Comparison of ENCODE assay signal across 8 cellular contexts in the genomic region with DNA sequence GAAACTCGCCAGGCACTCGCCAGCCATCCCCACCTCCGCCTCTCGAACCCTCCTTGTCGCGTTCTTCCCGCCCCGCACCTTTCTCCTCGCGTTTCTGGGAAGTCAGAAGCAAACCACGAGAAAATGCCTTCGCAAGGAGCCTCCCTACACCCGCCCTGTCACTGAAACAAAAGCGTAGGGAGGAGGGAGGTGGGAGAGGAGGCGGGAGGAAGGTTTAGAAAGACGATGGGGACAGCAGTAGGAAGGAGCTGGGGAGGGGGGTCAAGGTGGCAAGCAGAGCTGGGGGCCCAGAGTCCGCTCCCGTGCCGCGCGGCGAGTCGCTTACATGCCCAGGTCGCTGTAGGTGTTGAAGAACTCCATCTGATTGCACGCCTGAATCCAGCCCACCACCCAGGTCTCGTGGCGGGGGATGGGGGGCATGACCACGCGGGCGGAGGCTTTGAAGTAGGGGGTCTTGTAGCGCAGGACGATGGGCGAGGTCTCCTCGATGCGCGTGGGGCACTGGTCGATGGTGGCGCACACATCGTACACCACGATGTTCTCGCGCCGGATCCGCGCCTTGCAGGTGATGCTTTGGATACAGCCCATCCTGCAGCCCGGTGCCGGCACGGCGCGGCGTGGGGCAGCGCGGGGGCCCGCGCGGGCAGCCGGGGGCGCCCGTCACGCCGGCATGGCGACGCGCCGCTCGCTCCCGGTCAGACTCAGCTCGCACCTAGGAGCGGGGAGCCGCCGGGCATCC. TPM values are rescaled to one million over a fixed set of nuclear protein-coding genes. Genes with fewer than 3 reads are reported as not detected.
DNase-seq lines count a peak whose midpoint lies in the region; ATAC-seq and TF ChIP-seq lines count a peak whose summit lies in the region.

No MANE protein-coding gene starts in this region.

- H2AFZ ChIP-seq in SK-N-SH (ENCODE audit: low read depth) = no peak overlapping the region

- no peaks in the 10 kb centered on the region for H3K9me3 ChIP-seq in SK-N-SH

- no peak overlapping the region for H3K27ac Mint-ChIP-seq in nephron progenitor cell

- peak overlapping the region; percentile 55 for H3K4me2 ChIP-seq in SK-N-SH

- H3K36me3 ChIP-seq in SK-N-SH (replicated peaks in 1 of 2; ENCODE audit: control insufficient read depth in 1 of 2, insufficient read depth in 2 of 2, low read length in 1 of 2) = no peaks in the 10 kb centered on the region

- TF ChIP-seq CTCF in SK-N-SH (IDR thresholded peaks at IDR 0.05) (no peak), epithelial cell of proximal tubule (conservative IDR thresholded peaks at IDR 0.05; ENCODE audit: low read depth, low read length) (no peak), nephron progenitor cell (IDR thresholded peaks at IDR 0.05) (no peak)

- H3K9ac ChIP-seq in SK-N-SH = no peak overlapping the region

- H3K27me3 ChIP-seq in SK-N-SH (ENCODE audit: insufficient read depth) = peaks cover 12% of the 10 kb centered on the region; the same call in 1 of the 2 replicates

- H3K4me1 ChIP-seq in SK-N-SH (ENCODE audit: control insufficient read depth in 1 of 2, insufficient read depth in 2 of 2, low read depth in 1 of 2, low read length in 1 of 2) = peaks cover 0 to 8% of the 10 kb centered on the region in 2 experiments; a peak in 2 of 4 replicates

- no peaks in the 10 kb centered on the region for H4K20me1 ChIP-seq in SK-N-SH (ENCODE audit: insufficient read depth)

- no peaks in the 10 kb centered on the region for H3K36me3 Mint-ChIP-seq in nephron progenitor cell (ENCODE audit: low read depth)

- H3K4me3 Mint-ChIP-seq in nephron progenitor cell = peak overlapping the region; percentile 85

- CTCF ChIA-PET in SK-N-SH (lab: Yijun Ruan, JAX) = interaction anchor here (1.0 to 1.9 kb wide), 9 partner anchors 8 to 267 kb away, joined by 3 to 8 read pairs (median 5); no protein-coding TSS in a partner anchor

- no peak overlapping the region for H3K27ac ChIP-seq in SK-N-SH (ENCODE audit: low read depth in 2 of 2, low read length in 1 of 2)

- peak overlapping the region; percentile 60 to 65; a peak in 3 of 4 replicates for H3K4me3 ChIP-seq in SK-N-SH (ENCODE audit: low read depth in 2 of 2, low read length in 1 of 2)
- peak overlapping the region; percentile 55 for H3K4me3 ChIP-seq in epithelial cell of proximal tubule (ENCODE audit: low read depth, low read length)

- TF ChIP-seq RAD21 in SK-N-SH (IDR thresholded peaks at IDR 0.05; ENCODE audit: low read length) = no peak

- ATAC-seq in GM19455 (IDR thresholded peaks at IDR 0.05; ENCODE audit: unreplicated experiment) = peak; percentile 5
- ATAC-seq in GM21576 (IDR thresholded peaks at IDR 0.05; ENCODE audit: unreplicated experiment) = no peak

- H3K27me3 Mint-ChIP-seq in nephron progenitor cell (ENCODE audit: low read depth, poor library complexity) = peaks cover 73% of the 10 kb centered on the region

- H3K9me2 ChIP-seq in SK-N-SH = no peaks in the 10 kb centered on the region

- WGBS in SK-N-SH (ENCODE audit: low lambda C conversion rate) = 4% methylated on average over 47 of the region's 71 CpGs

- H3F3A ChIP-seq in SK-N-SH (replicated peaks; ENCODE audit: insufficient read depth) = no peaks in the 10 kb centered on the region

- POLR2A ChIA-PET in SK-N-SH (lab: Yijun Ruan, JAX) = no interaction called here

- no peaks in the 10 kb centered on the region for H3K79me2 ChIP-seq in SK-N-SH (ENCODE audit: insufficient read depth)

- TF ChIP-seq EP300 in SK-N-SH (IDR thresholded peaks at IDR 0.05; ENCODE audit: borderline replicate concordance in 1 of 2, low read depth in 1 of 2, low read length in 1 of 2) = no peak

- peaks cover 21% of the 10 kb centered on the region for H3K4me1 Mint-ChIP-seq in nephron progenitor cell

- no peaks in the 10 kb centered on the region for H3K9me3 Mint-ChIP-seq in nephron progenitor cell

- DNase-seq in AG20443 (ENCODE audit: low spot score) (peak; percentile 21), SK-N-SH (peak; percentile 46), epithelial cell of proximal tubule (ENCODE audit: low read depth) (no peak), nephron progenitor cell (peak; percentile 25), DMS79 (lab: John Stamatoyannopoulos, UW) (no peak), GF-D8 (lab: John Stamatoyannopoulos, UW) (no peak)

TF ChIP-seq in SK-N-SH, 30 proteins besides CTCF, POLR2A, EP300 and RAD21:
- TF ChIP-seq NFIC (IDR thresholded peaks at IDR 0.05; ENCODE audit: borderline replicate concordance) (no peak), EZH2phosphoT487 (IDR thresholded peaks at IDR 0.05; ENCODE audit: borderline replicate concordance, low read depth) (no peak)

RNA-seq across cellular contexts. Expression of a gene that starts 1.0 kb away (rescaled TPM):
- polyA plus RNA-seq in SK-N-SH (2012; rRNA removed) = 0.34 and 0.36 TPM in 2 replicates
- polyA plus RNA-seq in SK-N-SH (2012; cell fraction: cytosol; rRNA removed) = 0.27 and 0.38 TPM in 2 replicates
- polyA plus RNA-seq in SK-N-SH (2012; cell fraction: nucleus; rRNA removed) = 0.54 and 0.71 TPM in 2 replicates
- not detected in 2 replicates for total RNA-seq in epithelial cell of proximal tubule

Comparison
In these comparisons a context has a peak if more than half of its experiments do, and no peak if none do; other contexts are left out.
1. DNase-seq: peak in AG20443 (single experiment), SK-N-SH (single experiment) and nephron progenitor cell (single experiment); none in epithelial cell of proximal tubule (single experiment), DMS79 (single experiment) and GF-D8 (single experiment).